Comparison of ENCODE assay signal across 16 cellular contexts in the genomic region with DNA sequence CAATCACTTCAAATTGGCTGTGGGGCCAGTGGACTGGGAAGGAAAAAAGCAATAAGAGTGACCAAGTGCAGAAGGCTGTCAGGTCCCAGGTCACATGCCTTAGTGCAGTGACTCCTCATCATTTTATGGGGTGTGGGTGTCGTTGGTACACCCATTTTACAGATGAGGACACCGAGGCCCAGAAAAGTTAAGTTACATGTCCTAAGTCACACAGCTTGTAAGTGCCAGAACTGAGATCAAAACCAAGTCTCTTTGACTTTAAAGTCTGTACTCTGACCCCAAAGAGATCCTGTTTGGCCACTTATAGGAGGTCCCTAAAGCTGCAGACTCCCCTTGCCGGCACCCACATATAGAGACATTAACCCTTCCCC.
DNase-seq lines count a peak whose midpoint lies in the region; ATAC-seq and TF ChIP-seq lines count a peak whose summit lies in the region.
"Had no signal": no experiment of that assay in that cellular context is flagged by ENCODE, and none has a peak within 500 bp of the region (broad histone marks: within the 10 kb centered on the region; RNA-seq: fewer than 3 reads in every experiment).

No MANE protein-coding gene starts in this region.

- H3K23ac ChIP-seq in neuronal stem cell (ENCODE audit: low read depth, low read length, poor library complexity), result no peak overlapping the region

- H3K4me3 Mint-ChIP-seq in GM23338 (peak overlapping the region; percentile 19; the same call in 1 of the 3 replicates), brain (no peak overlapping the region), Calu3 (ENCODE audit: low read depth, unreplicated experiment) (no peak overlapping the region)
- H3K4me3 Mint-ChIP-seq: CD4-positive, alpha-beta T cell had no signal

- no peak overlapping the region for H2BK15ac ChIP-seq in neuronal stem cell (ENCODE audit: low read length)

- H4K20me1 ChIP-seq in GM23338 (replicated peaks; ENCODE audit: insufficient read depth), result peaks cover 51% of the 10 kb centered on the region

- H3K9me3 Mint-ChIP-seq in GM23338 (no peaks in the 10 kb centered on the region), brain (peaks cover 0 to 7% (median 0%) of the 10 kb centered on the region in 5 experiments), Calu3 (ENCODE audit: low read depth, unreplicated experiment) (no peaks in the 10 kb centered on the region)
- H3K9me3 Mint-ChIP-seq: CD4-positive, alpha-beta T cell; CD8-positive, alpha-beta memory T cell had no signal

- H3F3A ChIP-seq in GM23338 (replicated peaks; ENCODE audit: low read depth), result peaks cover 29% of the 10 kb centered on the region

- H3K4me1 ChIP-seq in GM23338 (ENCODE audit: insufficient read depth) (peaks cover 38% of the 10 kb centered on the region), neuronal stem cell (ENCODE audit: control insufficient read depth in 2 of 2, insufficient read depth in 1 of 2, low read depth in 1 of 2, low read length in 2 of 2) (peaks cover 5 to 10% of the 10 kb centered on the region in 2 donors), sigmoid colon (peaks cover 0 to 32% (median 27%) of the 10 kb centered on the region in 4 donors)

- no peak overlapping the region for H2BK12ac ChIP-seq in neuronal stem cell (ENCODE audit: low read length)

- TF ChIP-seq EP300 in sigmoid colon (IDR thresholded peaks at IDR 0.05), result no peak

- no peak overlapping the region for H3K14ac ChIP-seq in neuronal stem cell (ENCODE audit: low read length)

- H3K27ac Mint-ChIP-seq in GM23338, result no peak overlapping the region
- peak overlapping the region; percentile 93 to 98 (median 96) for H3K27ac Mint-ChIP-seq in brain
- no peak overlapping the region for H3K27ac Mint-ChIP-seq in Calu3 (ENCODE audit: unreplicated experiment)
- H3K27ac Mint-ChIP-seq: B cell; CD4-positive, alpha-beta T cell; CD8-positive, alpha-beta memory T cell; H9 had no signal

- no peaks in the 10 kb centered on the region for H3K79me2 ChIP-seq in GM23338 (replicated peaks; ENCODE audit: insufficient read depth)

- H3K79me1 ChIP-seq in neuronal stem cell (ENCODE audit: low read depth, low read length), result no peaks in the 10 kb centered on the region

- H3K9me3 ChIP-seq in SK-N-MC (ENCODE audit: low read depth, low read length) (no peaks in the 10 kb centered on the region), neuronal stem cell (replicated peaks in 1 of 2; ENCODE audit: control insufficient read depth in 2 of 2, insufficient read depth in 1 of 2, low read depth in 1 of 2, low read length in 2 of 2) (no peaks in the 10 kb centered on the region), sigmoid colon (no peaks in the 10 kb centered on the region)
- H3K9me3 ChIP-seq: BLaER1 had no signal

- intact Hi-C loops in Calu3 (cut with micrococcal nuclease; ENCODE audit: unreplicated experiment) (loop anchor here (5.0 kb wide), 1 partner anchor 40 kb away; no protein-coding TSS in a partner anchor), sigmoid colon (cut with DNase I) (no loop called here)

- H4K91ac ChIP-seq in neuronal stem cell (ENCODE audit: low read depth, low read length, poor library complexity), result no peak overlapping the region

- H2BK5ac ChIP-seq in neuronal stem cell (ENCODE audit: low read length), result peak overlapping the region; percentile 2

- H3K4me1 Mint-ChIP-seq in GM23338 (peaks cover 31% of the 10 kb centered on the region), brain (peaks cover 88% of the 10 kb centered on the region), Calu3 (ENCODE audit: low read depth, unreplicated experiment) (no peaks in the 10 kb centered on the region)

- no peaks in the 10 kb centered on the region for H3K9me2 ChIP-seq in GM23338 (ENCODE audit: insufficient read depth)

- H3K36me3 Mint-ChIP-seq in GM23338 (ENCODE audit: low read depth), result no peaks in the 10 kb centered on the region
- H3K36me3 Mint-ChIP-seq in brain, result peaks cover 15% of the 10 kb centered on the region
- H3K36me3 Mint-ChIP-seq in Calu3 (ENCODE audit: insufficient read depth, unreplicated experiment), result no peaks in the 10 kb centered on the region

- H3K27ac ChIP-seq in GM23338 (ENCODE audit: low read depth) (no peak overlapping the region), SK-N-MC (peak overlapping the region; percentile 76), neuronal stem cell (replicated peaks; ENCODE audit: low read length) (no peak overlapping the region), sigmoid colon (no peak overlapping the region)
- H3K27ac ChIP-seq: BLaER1 had no signal

- no peak for ATAC-seq in GM23338
- ATAC-seq: HCT116 had no signal

- no CpG with 5 or more reads among the region's 3 CpGs for WGBS in neuronal stem cell (ENCODE audit: extremely low coverage in 2 of 2, insufficient read length in 2 of 2, insufficient replicate concordance in 1 of 2), 2 donors
- WGBS in sigmoid colon, 2 donors, result 41 to 45% methylated on average over 3 of the region's 3 CpGs

- H3K4ac ChIP-seq in neuronal stem cell (ENCODE audit: low read length), result no peak overlapping the region

- TF ChIP-seq POLR2A in sigmoid colon (IDR thresholded peaks at IDR 0.05), result no peak

- CTCF ChIA-PET in Calu3 (lab: Charles Lee), result interaction anchor here (1.1 kb wide), 1 partner anchor 18 kb away, joined by 3 read pairs; no protein-coding TSS in a partner anchor

- peak overlapping the region; percentile 78 for H3K4me2 ChIP-seq in GM23338
- no peak overlapping the region for H3K4me2 ChIP-seq in neuronal stem cell (ENCODE audit: insufficient read depth, low read length, poor library complexity, severe bottlenecking)
- H3K4me2 ChIP-seq: BLaER1 had no signal

- H3K18ac ChIP-seq in neuronal stem cell (ENCODE audit: low read length), result peak overlapping the region; percentile 59

- no peak overlapping the region for H2BK120ac ChIP-seq in neuronal stem cell (ENCODE audit: low read depth, low read length)

- H3K27me3 ChIP-seq in GM23338 (ENCODE audit: insufficient read depth) (peaks cover 100% of the 10 kb centered on the region), neuronal stem cell (ENCODE audit: control insufficient read depth in 3 of 3, insufficient read depth in 3 of 3, low read depth in 1 of 3, low read length in 3 of 3) (peaks cover 41 to 95% (median 92%) of the 10 kb centered on the region in 3 experiments), sigmoid colon (peaks cover 29 to 93% (median 37%) of the 10 kb centered on the region in 3 donors)

- H4K8ac ChIP-seq in neuronal stem cell (ENCODE audit: low read depth, low read length), result no peak overlapping the region

- H3K36me3 ChIP-seq in GM23338 (ENCODE audit: insufficient read depth) (no peaks in the 10 kb centered on the region; the same call in 1 of the 2 replicates), SK-N-MC (ENCODE audit: insufficient read depth, low read length) (peaks cover 38% of the 10 kb centered on the region), neuronal stem cell (replicated peaks in 1 of 2; ENCODE audit: control insufficient read depth in 2 of 2, insufficient read depth in 2 of 2, low read length in 2 of 2) (no peaks in the 10 kb centered on the region), sigmoid colon (no peaks in the 10 kb centered on the region)
- H3K36me3 ChIP-seq: BLaER1 had no signal

- no peak for DNase-seq in GM23338 (ENCODE audit: low spot score)
- no peak for DNase-seq in SK-N-MC (ENCODE audit: low read depth, low spot score)
- no peak for DNase-seq in neuronal stem cell (ENCODE audit: low spot score)
- no peak for DNase-seq in Calu3
- no peak for DNase-seq in activated CD4-positive, alpha-beta T cell treated with anti-CD3 and anti-CD28 coated beads for 4 hours
- no peak for DNase-seq in sigmoid colon
- DNase-seq: CD4-positive, alpha-beta T cell; CD8-positive, alpha-beta memory T cell; DMS53; DMS79 treated with DMSO at 0.1 percent for 48 hours; GF-D8 had no signal

- peaks cover 99% of the 10 kb centered on the region for H3K27me3 Mint-ChIP-seq in GM23338 (ENCODE audit: insufficient read depth, low read depth, poor library complexity)
- H3K27me3 Mint-ChIP-seq in brain, result peaks cover 16% of the 10 kb centered on the region
- H3K27me3 Mint-ChIP-seq in Calu3 (ENCODE audit: unreplicated experiment), result peaks cover 97% of the 10 kb centered on the region

- H2AK5ac ChIP-seq in neuronal stem cell (ENCODE audit: low read depth, low read length), result peak overlapping the region; percentile 34

- no peak overlapping the region for H3K4me3 ChIP-seq in GM23338
- H3K4me3 ChIP-seq in SK-N-MC, result no peak overlapping the region
- H3K4me3 ChIP-seq in neuronal stem cell (ENCODE audit: low read length in 2 of 2), result no peak overlapping the region
- no peak overlapping the region for H3K4me3 ChIP-seq in sigmoid colon
- H3K4me3 ChIP-seq: BLaER1 had no signal

- TF ChIP-seq CTCF in GM23338 (conservative IDR thresholded peaks at IDR 0.05; ENCODE audit: low read depth in 2 of 2) (no peak), brain (conservative IDR thresholded peaks at IDR 0.05) (no peak), Calu3 (IDR thresholded peaks at IDR 0.05; ENCODE audit: unreplicated experiment) (no peak), sigmoid colon (IDR thresholded peaks at IDR 0.05) (no peak)

- H3K9ac ChIP-seq in SK-N-MC (ENCODE audit: insufficient read length) (no peak overlapping the region), neuronal stem cell (ENCODE audit: low read depth, low read length, poor library complexity) (no peak overlapping the region)
- H3K9ac ChIP-seq: BLaER1 had no signal

- BruUV-seq in Calu3 (replicated peaks; lab: Mats Ljungman, UMichigan), result no TSS peak

- H2AFZ ChIP-seq in GM23338 (no peak overlapping the region), neuronal stem cell (ENCODE audit: low read length) (no peak overlapping the region)

TF ChIP-seq in GM23338, 12 proteins besides CTCF, POLR2A, EP300 and RAD21 (continues in another document):
- no peak for TF ChIP-seq EZH2phosphoT487 (IDR thresholded peaks at IDR 0.05; ENCODE audit: unreplicated experiment)

Comparison
In these comparisons a context has a peak if more than half of its experiments do, and no peak if none do; other contexts are left out.
1. H3K27ac Mint-ChIP-seq: peak in brain (5 of 5); none in GM23338 (single experiment) and Calu3 (single experiment).